Comparison of ENCODE assay signal across 8 cellular contexts in genomic region chr19:12294308-12295158, GRCh38. TPM values are rescaled to one million over a fixed set of nuclear protein-coding genes. Genes with fewer than 3 reads are reported as not detected.
DNase-seq lines count a peak whose midpoint lies in the region; ATAC-seq and TF ChIP-seq lines count a peak whose summit lies in the region.

Gene ZNF44, minus strand, starts transcription at chr19:12294883. Its CDS starts 189 bp downstream, at chr19:12294694.

- no peaks in the 10 kb centered on the region for H3K27me3 ChIP-seq in adrenal gland
- H3K27me3 ChIP-seq in heart right ventricle = no peaks in the 10 kb centered on the region
- no peaks in the 10 kb centered on the region for H3K27me3 ChIP-seq in upper lobe of left lung

- ATAC-seq in HG02610 (IDR thresholded peaks at IDR 0.05; ENCODE audit: unreplicated experiment) = peak; percentile 95
- peak; percentile 99 to 100 (median 99) for ATAC-seq in heart right ventricle
- ATAC-seq in upper lobe of left lung (ENCODE audit: low FRiP score in 2 of 2) = peak; percentile 99

- peak within 1 kb of the TSS; percentile 90 to 99 (median 98) for H3K27ac ChIP-seq in adrenal gland
- H3K27ac ChIP-seq in heart right ventricle = peak within 1 kb of the TSS; percentile 95 to 99 (median 97)
- peak within 1 kb of the TSS; percentile 95 to 97 (median 96) for H3K27ac ChIP-seq in upper lobe of left lung

- TF ChIP-seq CTCF in GM10266 (IDR thresholded peaks at IDR 0.05; ENCODE audit: control insufficient read depth, insufficient read depth, low read depth, missing control alignments) = no peak
- no peak for TF ChIP-seq CTCF in adrenal gland (IDR thresholded peaks at IDR 0.05)
- TF ChIP-seq CTCF in heart right ventricle (IDR thresholded peaks at IDR 0.05) = no peak
- peak in 1 of 6 experiments; percentile 9 for TF ChIP-seq CTCF in upper lobe of left lung (IDR thresholded peaks at IDR 0.05)

- peak; percentile 62 to 95 for TF ChIP-seq POLR2A in adrenal gland (IDR thresholded peaks at IDR 0.05)
- TF ChIP-seq POLR2A in upper lobe of left lung (IDR thresholded peaks at IDR 0.05) = peak in 3 of 4 donors; percentile 73 to 85 (median 82)

- H3K4me1 ChIP-seq in adrenal gland (replicated peaks in 1 of 2) (peaks cover 24 to 31% of the 10 kb centered on the region in 2 donors), heart right ventricle (peaks cover 0 to 47% (median 32%) of the 10 kb centered on the region in 9 donors), upper lobe of left lung (peaks cover 17 to 39% (median 28%) of the 10 kb centered on the region in 4 donors)

- H3K9me3 ChIP-seq in adrenal gland (replicated peaks in 1 of 3) (no peaks in the 10 kb centered on the region), heart right ventricle (no peaks in the 10 kb centered on the region), upper lobe of left lung (no peaks in the 10 kb centered on the region)

- TF ChIP-seq EP300 in upper lobe of left lung (IDR thresholded peaks at IDR 0.05) = peak in 1 of 4 donors; percentile 9

- WGBS in adrenal gland, 4 donors = 0 to 1% (median 0%) methylated on average over 8 to 64 of the region's 64 CpGs
- WGBS in heart right ventricle, 2 donors = 0% methylated on average over 52 to 64 of the region's 64 CpGs
- WGBS in upper lobe of left lung, 2 donors = 0 to 1% methylated on average over 18 to 38 of the region's 64 CpGs

- H3K36me3 ChIP-seq in adrenal gland (replicated peaks in 1 of 2) (no peaks in the 10 kb centered on the region), heart right ventricle (peaks cover 0 to 17% (median 0%) of the 10 kb centered on the region in 9 donors), upper lobe of left lung (no peaks in the 10 kb centered on the region)

- H3K4me3 ChIP-seq in adrenal gland = peak within 1 kb of the TSS; percentile 68 to 92 (median 88)
- peak within 1 kb of the TSS; percentile 75 to 100 (median 94) for H3K4me3 ChIP-seq in heart right ventricle
- H3K4me3 ChIP-seq in upper lobe of left lung = peak within 1 kb of the TSS; percentile 66 to 99 (median 88)

- intact Hi-C loops in adrenal gland (cut with DNase I) = loop anchor here in 1 of 2 donors (5.0 kb wide), 1 partner anchor 132 kb away; the partner anchor contains the start of gene ZNF136
- intact Hi-C loops in heart right ventricle (cut with DNase I) = loop anchor here in 6 of 10 donors (1.0 to 10.0 kb wide), 5 partner anchors 38 to 71 kb away; partner anchors contain the start of genes ZNF563 (in 6 of the 6) and ZNF442 (in 3 of the 6)
- intact Hi-C loops in posterior cingulate gyrus (cut with DNase I) = loop anchor here (1.0 to 2.0 kb wide), 2 partner anchors 38 to 131 kb away; partner anchors contain the start of genes ZNF136 and ZNF563

- DNase-seq in GM10266 (ENCODE audit: extremely low spot score) (peak; percentile 97), NCI-H1105 (lab: John Stamatoyannopoulos, UW) (peak; percentile 97), T follicular helper cell (ENCODE audit: low read depth) (peak; percentile 92), adrenal gland (peak; percentile 99 to 100 (median 99)), heart right ventricle (peak; percentile 97 to 99), posterior cingulate gyrus (peak; percentile 96 to 100 (median 98)), upper lobe of left lung (peak; percentile 92 to 99)

RNA-seq across cellular contexts. Expression of gene ZNF44, which starts in this region (rescaled TPM):
- 10 to 100 TPM in 4 of 8 donors, 1 to 10 TPM in 4; 2.8 to 11.9 (median 10.2) TPM for total RNA-seq in adrenal gland
- polyA plus RNA-seq in adrenal gland = 10 to 100 TPM; 10.8 to 14.8 (median 11.5) TPM
- total RNA-seq in heart right ventricle = 10 to 100 TPM in 6 of 10 donors, 1 to 10 TPM in 4; 7.5 to 12.7 (median 10.4) TPM
- 10 to 100 TPM in 1 of 2 donors, 1 to 10 TPM in 1; 6.3 to 16.1 TPM for polyA plus RNA-seq in heart right ventricle
- 10 to 100 TPM; 10.2 to 22.4 (median 16.5) TPM for total RNA-seq in upper lobe of left lung

Comparison
In these comparisons a context has a peak if more than half of its experiments do, and no peak if none do; other contexts are left out.
1. Peak in every context shown above with its lines: DNase-seq, ATAC-seq, H3K4me3 ChIP-seq and H3K27ac ChIP-seq.